Comparison of ENCODE assay signal across 35 cellular contexts in genomic region chr14:104197449-104198247, GRCh38.
"Had no signal": no experiment of that assay in that cellular context is flagged by ENCODE, and none has a peak within 500 bp of the region (broad histone marks: within the 10 kb centered on the region; RNA-seq: fewer than 3 reads in every experiment).

No MANE protein-coding gene starts in this region.

- H3K4me3 ChIP-seq: adrenal gland, body of pancreas, breast epithelium had no signal

- H3K27me3 ChIP-seq: adrenal gland, body of pancreas, brain microvascular endothelial cell had no signal

- H3K36me3 ChIP-seq: adrenal gland, brain microvascular endothelial cell, breast epithelium, WERI-Rb-1 had no signal

- ATAC-seq: activated CD4-positive, alpha-beta T cell treated with anti-CD3 and anti-CD28 coated beads for 36 hours; activated CD4-positive, CD25-positive, alpha-beta regulatory T cell treated with anti-CD3 and anti-CD28 coated beads, Interleukin-2, amount 50 U/mL, for 24 hours; activated CD8-positive, alpha-beta T cell treated with anti-CD3 and anti-CD28 coated beads for 36 hours; activated naive CD4-positive, alpha-beta T cell treated with anti-CD3 and anti-CD28 coated beads, Interleukin-2, amount 50 U/mL, for 72 hours; activated T-cell treated with anti-CD3 and anti-CD28 coated beads, Interleukin-2, amount 50 U/mL, for 4 hours; activated T-cell treated with anti-CD3 and anti-CD28 coated beads, Interleukin-2, amount 50 U/mL, for 72 hours; activated T-helper 17 cell treated with anti-CD3 and anti-CD28 coated beads, Interleukin-2, amount 50 U/mL, for 72 hours; body of pancreas; WTC11 had no signal

- H3K9me3 ChIP-seq: adrenal gland, body of pancreas, breast epithelium had no signal

- FAIRE-seq: astrocyte, colon, TTC549 had no signal

- DNase-seq: activated CD4-positive, alpha-beta memory T cell treated with anti-CD3 and anti-CD28 coated beads for 36 hours; activated CD4-positive, alpha-beta T cell treated with anti-CD3 and anti-CD28 coated beads for 1 hour; activated CD4-positive, alpha-beta T cell treated with anti-CD3 and anti-CD28 coated beads for 36 hours; activated CD4-positive, alpha-beta T cell treated with anti-CD3 and anti-CD28 coated beads for 48 hours; activated CD4-positive, alpha-beta T cell treated with anti-CD3 and anti-CD28 coated beads, Interleukin-2, amount 10 ng/mL, durations not matched to agents 7 days and 5 days; activated CD4-positive, CD25-positive, alpha-beta regulatory T cell; activated CD8-positive, alpha-beta memory T cell treated with anti-CD3 and anti-CD28 coated beads, Interleukin-2, amount 50 U/mL, for 4 hours; activated CD8-positive, alpha-beta T cell treated with anti-CD3 and anti-CD28 coated beads for 36 hours; activated effector memory CD4-positive, alpha-beta T cell treated with anti-CD3 and anti-CD28 coated beads, Interleukin-2, amount 50 U/mL, for 16 hours; activated gamma-delta T cell treated with Interleukin-2 at 50 U/mL for 16 hours; activated naive CD4-positive, alpha-beta T cell; activated naive CD4-positive, alpha-beta T cell treated with anti-CD3 and anti-CD28 coated beads for 36 hours; activated naive CD4-positive, alpha-beta T cell treated with anti-CD3 and anti-CD28 coated beads, Interleukin-2, amount 50 U/mL, for 16 hours; activated naive CD8-positive, alpha-beta T cell treated with anti-CD3 and anti-CD28 coated beads for 36 hours; activated T-cell treated with anti-CD3 and anti-CD28 coated beads for 4 hours; activated T-cell treated with anti-CD3 and anti-CD28 coated beads, Interleukin-2, amount 50 U/mL, for 1 hour; activated T-cell treated with anti-CD3 and anti-CD28 coated beads, Interleukin-2, amount 50 U/mL, for 4 hours; activated T-cell treated with anti-CD3 and anti-CD28 coated beads, Interleukin-2, amount 50 U/mL, for 72 hours; adrenal gland; amniotic stem cell; aorta; body of pancreas; brain microvascular endothelial cell; central memory CD4-positive, alpha-beta T cell; T-helper 2 cell; T-helper 9 cell; WERI-Rb-1 had no signal

- H3K27ac ChIP-seq: adrenal gland, body of pancreas, brain microvascular endothelial cell, breast epithelium, WERI-Rb-1 had no signal

- H3K4me1 ChIP-seq: adrenal gland had no signal
